ENCODE assay signal across 26 cellular contexts in genomic region chr15:39509941-39510845, GRCh38.
DNase-seq lines count a peak whose midpoint lies in the region; ATAC-seq, FAIRE-seq and TF ChIP-seq lines count a peak whose summit lies in the region.
"Had no signal": no experiment of that assay in that cellular context is flagged by ENCODE, and none has a peak within 500 bp of the region (broad histone marks: within the 10 kb centered on the region; RNA-seq: fewer than 3 reads in every experiment).

No MANE protein-coding gene starts in this region.

- H3K79me2 ChIP-seq in SK-N-SH (ENCODE audit: insufficient read depth): no peaks in the 10 kb centered on the region
- no peaks in the 10 kb centered on the region for H3K79me2 ChIP-seq in astrocyte (ENCODE audit: insufficient read depth, low read length)
- no peaks in the 10 kb centered on the region for H3K79me2 ChIP-seq in smooth muscle cell (ENCODE audit: low read depth)

- WGBS in SK-N-SH (ENCODE audit: low lambda C conversion rate): 90% methylated on average over 8 of the region's 10 CpGs
- WGBS in smooth muscle cell (ENCODE audit: low lambda C conversion rate): 91% methylated on average over 10 of the region's 10 CpGs

- H3K9me3 ChIP-seq in SK-N-SH: no peaks in the 10 kb centered on the region
- no peaks in the 10 kb centered on the region for H3K9me3 ChIP-seq in astrocyte (ENCODE audit: insufficient read depth, low read depth, low read length)
- H3K9me3 ChIP-seq in right atrium auricular region: peaks cover 0 to 7% of the 10 kb centered on the region in 2 donors
- H3K9me3 ChIP-seq in smooth muscle cell (replicated peaks; ENCODE audit: low read depth): no peaks in the 10 kb centered on the region

- peaks cover 8% of the 10 kb centered on the region for H3F3A ChIP-seq in SK-N-SH (replicated peaks; ENCODE audit: insufficient read depth)
- H3F3A ChIP-seq in smooth muscle cell (ENCODE audit: low read depth): peaks cover 21% of the 10 kb centered on the region

- H2AFZ ChIP-seq in SK-N-SH (ENCODE audit: low read depth) (no peak overlapping the region), astrocyte (ENCODE audit: low read depth, low read length) (no peak overlapping the region), smooth muscle cell (ENCODE audit: low read depth) (no peak overlapping the region)

- no peaks in the 10 kb centered on the region for H3K36me3 ChIP-seq in SK-N-SH (replicated peaks in 1 of 2; ENCODE audit: control insufficient read depth in 1 of 2, insufficient read depth in 2 of 2, low read length in 1 of 2)
- no peaks in the 10 kb centered on the region for H3K36me3 ChIP-seq in astrocyte (ENCODE audit: insufficient read depth, low read length)
- no peaks in the 10 kb centered on the region for H3K36me3 ChIP-seq in right atrium auricular region
- no peaks in the 10 kb centered on the region for H3K36me3 ChIP-seq in smooth muscle cell (ENCODE audit: low read depth)
- H3K36me3 ChIP-seq: tibial nerve had no signal

- no peak for TF ChIP-seq EP300 in SK-N-SH (IDR thresholded peaks at IDR 0.05; ENCODE audit: borderline replicate concordance in 1 of 2, low read depth in 1 of 2, low read length in 1 of 2)

- no peak overlapping the region for H3K9ac ChIP-seq in SK-N-SH
- H3K9ac ChIP-seq in astrocyte (ENCODE audit: low read length): no peak overlapping the region
- no peak overlapping the region for H3K9ac ChIP-seq in smooth muscle cell (ENCODE audit: low read depth)

- POLR2A ChIA-PET in SK-N-SH (lab: Yijun Ruan, JAX): no interaction called here

- H3K36me3 Mint-ChIP-seq in astrocyte (ENCODE audit: low read depth, unreplicated experiment): no peaks in the 10 kb centered on the region
- H3K36me3 Mint-ChIP-seq: brain had no signal

- no peaks in the 10 kb centered on the region for H3K27me3 Mint-ChIP-seq in astrocyte (ENCODE audit: low read depth, unreplicated experiment)
- H3K27me3 Mint-ChIP-seq: brain had no signal

- no peak for FAIRE-seq in astrocyte (lab: Jason Lieb, UNC)
- FAIRE-seq: colon had no signal

- H3K9me2 ChIP-seq in SK-N-SH: no peaks in the 10 kb centered on the region

- no peak overlapping the region for H3K4me3 ChIP-seq in SK-N-SH (ENCODE audit: low read depth in 2 of 2, low read length in 1 of 2)
- H3K4me3 ChIP-seq in astrocyte (ENCODE audit: insufficient read depth, low read depth, low read length): no peak overlapping the region
- no peak overlapping the region for H3K4me3 ChIP-seq in right atrium auricular region
- H3K4me3 ChIP-seq in smooth muscle cell: no peak overlapping the region
- H3K4me3 ChIP-seq: tibial nerve had no signal

- no peak for DNase-seq in SK-N-SH
- no peak for DNase-seq in astrocyte (ENCODE audit: low read depth)
- no peak for DNase-seq in right atrium auricular region (ENCODE audit: low spot score)
- no peak for DNase-seq in smooth muscle cell (lab: John Stamatoyannopoulos, UW; ENCODE audit: unreplicated experiment)
- DNase-seq in germinal center (ENCODE audit: low spot score): no peak
- DNase-seq in medulla oblongata (ENCODE audit: extremely low spot score): no peak
- DNase-seq in anterior cingulate cortex (lab: John Stamatoyannopoulos, UW): no peak
- DNase-seq: activated CD4-positive, alpha-beta T cell treated with anti-CD3 and anti-CD28 coated beads, Interleukin-2, amount 10 ng/mL, durations not matched to agents 24 days and 14 days; CD4-positive, alpha-beta memory T cell; GDM1; glutamatergic neuron; H9; KG1; midbrain; NCI-H1048; NCI-H187 treated with DMSO at 0.1 percent for 48 hours; NCI-H226; posterior cingulate gyrus; stimulated activated CD4-positive, alpha-beta T cell treated with anti-CD3 and anti-CD28 coated beads, Interleukin-4, amount 100 ng/mL, for 1 hour; stimulated activated naive CD4-positive, alpha-beta T cell treated with Interleukin-2 at 50 U/mL for 16 hours had no signal

- ATAC-seq in SK-N-SH treated with all-trans-retinoic acid at 6 μM for 48 hours: no peak

- H4K20me1 ChIP-seq in SK-N-SH (ENCODE audit: insufficient read depth): no peaks in the 10 kb centered on the region
- H4K20me1 ChIP-seq in astrocyte (ENCODE audit: insufficient read depth, low read length): no peaks in the 10 kb centered on the region
- H4K20me1 ChIP-seq in smooth muscle cell (ENCODE audit: low read depth): no peaks in the 10 kb centered on the region

- H3K4me2 ChIP-seq in SK-N-SH (no peak overlapping the region), astrocyte (ENCODE audit: low read length) (peak overlapping the region; percentile 17), smooth muscle cell (no peak overlapping the region)

- peaks cover 29% of the 10 kb centered on the region for H3K4me1 Mint-ChIP-seq in astrocyte (ENCODE audit: low read depth, unreplicated experiment)
- H3K4me1 Mint-ChIP-seq: activated CD4-positive, alpha-beta T cell treated with anti-CD3 and anti-CD28 coated beads, Interleukin-2, amount 10 ng/mL, durations not matched to agents 24 days and 14 days; CD4-positive, alpha-beta memory T cell had no signal

- no peak overlapping the region for H3K27ac Mint-ChIP-seq in astrocyte (ENCODE audit: unreplicated experiment)
- H3K27ac Mint-ChIP-seq: activated CD4-positive, alpha-beta T cell treated with anti-CD3 and anti-CD28 coated beads, Interleukin-2, amount 10 ng/mL, durations not matched to agents 24 days and 14 days; brain; CD4-positive, alpha-beta memory T cell; T-helper 1 cell treated with Interleukin-12 subunit alpha and Interleukin-12 subunit beta and Interleukin-4 antibody, amounts not matched to agents 30 μg/mL and 1 μg/mL, for 36 hours had no signal

- H3K27ac ChIP-seq in SK-N-SH (ENCODE audit: low read depth in 2 of 2, low read length in 1 of 2) (no peak overlapping the region), astrocyte (ENCODE audit: low read depth, low read length) (no peak overlapping the region), right atrium auricular region (peak overlapping the region; percentile 57 to 72), smooth muscle cell (ENCODE audit: low read depth) (peak overlapping the region; percentile 80)
- H3K27ac ChIP-seq: 22Rv1 had no signal

- H3K27me3 ChIP-seq in SK-N-SH (ENCODE audit: insufficient read depth): no peaks in the 10 kb centered on the region
- no peaks in the 10 kb centered on the region for H3K27me3 ChIP-seq in astrocyte (ENCODE audit: insufficient read depth, low read length)
- H3K27me3 ChIP-seq in right atrium auricular region: no peaks in the 10 kb centered on the region
- H3K27me3 ChIP-seq in smooth muscle cell (ENCODE audit: low read depth): no peaks in the 10 kb centered on the region
- H3K27me3 ChIP-seq: tibial nerve had no signal

- no peaks in the 10 kb centered on the region for H3K9me3 Mint-ChIP-seq in astrocyte (ENCODE audit: unreplicated experiment)

- no peak overlapping the region for H3K4me3 Mint-ChIP-seq in astrocyte (ENCODE audit: unreplicated experiment)
- H3K4me3 Mint-ChIP-seq: activated CD4-positive, alpha-beta T cell treated with anti-CD3 and anti-CD28 coated beads, Interleukin-2, amount 10 ng/mL, durations not matched to agents 24 days and 14 days; brain; CD4-positive, alpha-beta memory T cell; H9; T-helper 1 cell treated with Interleukin-12 subunit alpha and Interleukin-12 subunit beta and Interleukin-4 antibody, amounts not matched to agents 30 μg/mL and 1 μg/mL, for 36 hours had no signal

- H3K4me1 ChIP-seq in SK-N-SH (ENCODE audit: control insufficient read depth in 1 of 2, insufficient read depth in 2 of 2, low read depth in 1 of 2, low read length in 1 of 2) (peaks cover 5 to 6% of the 10 kb centered on the region in 2 experiments; a peak in 1 of 4 replicates), astrocyte (ENCODE audit: insufficient read depth, low read length) (peaks cover 37% of the 10 kb centered on the region), right atrium auricular region (peaks cover 0 to 25% of the 10 kb centered on the region in 2 donors), smooth muscle cell (ENCODE audit: low read depth) (peaks cover 17% of the 10 kb centered on the region)

- CTCF ChIA-PET in SK-N-SH (lab: Yijun Ruan, JAX): interaction anchor here (1.1 kb wide), 2 partner anchors 14 to 16 kb away, joined by 3 to 4 read pairs; no protein-coding TSS in a partner anchor

- TF ChIP-seq CTCF in SK-N-SH (IDR thresholded peaks at IDR 0.05): no peak
- TF ChIP-seq CTCF in astrocyte (IDR thresholded peaks at IDR 0.05; ENCODE audit: insufficient read depth, low read depth, low read length): no peak
- TF ChIP-seq CTCF in right atrium auricular region (IDR thresholded peaks at IDR 0.05): no peak
- TF ChIP-seq CTCF in smooth muscle cell (IDR thresholded peaks at IDR 0.05; ENCODE audit: borderline replicate concordance, insufficient read depth, poor library complexity, severe bottlenecking): no peak

- no peak for TF ChIP-seq RAD21 in SK-N-SH (IDR thresholded peaks at IDR 0.05; ENCODE audit: low read length)

TF ChIP-seq in SK-N-SH, 30 proteins besides CTCF, POLR2A, EP300 and RAD21:
- peak; percentile 50; the same call in 1 of the 2 replicates for TF ChIP-seq TCF12 (IDR thresholded peaks at IDR 0.05)
- TF ChIP-seq SMC3 (IDR thresholded peaks at IDR 0.05; ENCODE audit: low read depth, low read length): no peak
- TF ChIP-seq NFIC (IDR thresholded peaks at IDR 0.05; ENCODE audit: borderline replicate concordance): 0 out of 2 replicates have a peak, but pooled peaks have one; percentile 23
- TF ChIP-seq, protein P1, sequence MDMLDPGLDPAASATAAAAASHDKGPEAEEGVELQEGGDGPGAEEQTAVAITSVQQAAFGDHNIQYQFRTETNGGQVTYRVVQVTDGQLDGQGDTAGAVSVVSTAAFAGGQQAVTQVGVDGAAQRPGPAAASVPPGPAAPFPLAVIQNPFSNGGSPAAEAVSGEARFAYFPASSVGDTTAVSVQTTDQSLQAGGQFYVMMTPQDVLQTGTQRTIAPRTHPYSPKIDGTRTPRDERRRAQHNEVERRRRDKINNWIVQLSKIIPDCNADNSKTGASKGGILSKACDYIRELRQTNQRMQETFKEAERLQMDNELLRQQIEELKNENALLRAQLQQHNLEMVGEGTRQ (IDR thresholded peaks at IDR 0.05; ENCODE audit: borderline replicate concordance, low read depth, low read length): 0 out of 2 replicates have a peak, but pooled peaks have one; percentile 2

TF ChIP-seq in SK-N-SH treated with all-trans-retinoic acid at 6 μM for 48 hours, 23 proteins besides CTCF, POLR2A, EP300 and RAD21:
- TF ChIP-seq ZNF70 (CRISPR knock-in tag; IDR thresholded peaks at IDR 0.05): no peak
- TF ChIP-seq ZC3H10 (CRISPR knock-in tag; IDR thresholded peaks at IDR 0.05): no peak
- TF ChIP-seq ARNTL (CRISPR knock-in tag; IDR thresholded peaks at IDR 0.05; ENCODE audit: borderline replicate concordance, low read depth): no peak

Comparison
In these comparisons a context has a peak if more than half of its experiments do, and no peak if none do; other contexts are left out.
1. H3K27ac ChIP-seq: peak in right atrium auricular region (2 of 2) and smooth muscle cell (single experiment); none in SK-N-SH (0 of 2) and astrocyte (single experiment).